31 cellular contexts compared by ENCODE assay signal in the genomic region with DNA sequence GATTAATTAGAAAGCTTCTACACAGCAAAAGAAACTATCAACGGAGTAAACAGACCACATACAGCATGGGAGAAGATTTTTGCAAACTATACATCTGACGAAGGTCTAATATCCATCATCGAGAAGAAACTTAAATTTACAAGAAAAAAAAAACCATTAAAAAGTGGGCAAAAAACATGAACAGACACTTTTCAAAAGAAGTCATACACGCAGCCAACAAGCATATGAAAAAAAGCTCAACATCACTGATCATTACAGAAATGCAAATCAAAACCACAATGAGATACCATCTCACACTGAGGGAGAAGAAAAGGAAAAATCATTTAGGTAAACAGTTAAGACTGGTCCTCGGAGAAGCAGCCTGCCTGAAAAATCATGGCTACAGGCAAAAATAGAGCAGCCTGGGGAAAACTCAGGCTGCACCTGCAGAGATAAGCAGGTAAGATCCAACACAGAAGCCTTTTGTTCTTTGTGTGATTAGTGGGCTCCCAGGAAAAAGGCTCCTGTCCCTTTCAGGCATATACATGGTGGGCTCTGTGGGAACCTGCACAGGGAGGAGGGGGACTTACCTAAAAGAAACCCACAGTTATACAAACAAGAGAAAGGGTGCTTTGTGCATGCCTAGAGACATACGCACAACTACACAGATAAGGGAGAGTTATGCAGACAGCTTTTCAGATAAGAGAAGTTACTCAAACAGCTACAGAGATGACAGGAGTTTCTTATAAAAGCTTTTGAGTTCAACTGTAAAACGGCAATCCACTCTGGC. TPM values are rescaled to one million over a fixed set of nuclear protein-coding genes. Genes with fewer than 3 reads are reported as not detected.
"Had no signal": no experiment of that assay in that cellular context is flagged by ENCODE, and none has a peak within 500 bp of the region (broad histone marks: within the 10 kb centered on the region; RNA-seq: fewer than 3 reads in every experiment).

No MANE protein-coding gene starts in this region.

- H3K36me3 ChIP-seq: MG63 had no signal

- DNase-seq: activated CD4-positive, alpha-beta memory T cell treated with anti-CD3 and anti-CD28 coated beads for 36 hours; activated CD4-positive, alpha-beta T cell treated with anti-CD3 and anti-CD28 coated beads, Interleukin-2, amount 10 ng/mL, durations not matched to agents 7 days and 5 days; activated CD4-positive, CD25-positive, alpha-beta regulatory T cell; activated CD8-positive, alpha-beta memory T cell treated with anti-CD3 and anti-CD28 coated beads for 24 hours; activated effector memory CD4-positive, alpha-beta T cell treated with anti-CD3 and anti-CD28 coated beads, Interleukin-2, amount 50 U/mL, for 16 hours; activated naive CD4-positive, alpha-beta T cell treated with Interleukin-2 at 50 U/mL for 16 hours; activated naive CD8-positive, alpha-beta T cell treated with anti-CD3 and anti-CD28 coated beads, Interleukin-2, amount 50 U/mL, for 24 hours; activated T-cell treated with anti-CD3 and anti-CD28 coated beads, Interleukin-2, amount 50 U/mL, for 4 hours; amygdala; cerebellar nuclear complex; MG63; MV-4-11; NCI-H1092 treated with DMSO at 0.1 percent for 48 hours; NCI-H1417 treated with DMSO at 0.1 percent for 48 hours; NCI-H187; NCI-H2081; NCI-H446 treated with DMSO at 0.1 percent for 48 hours; NCI-H69; NK-92 treated with Interleukin-12 subunit alpha and Interleukin-12 subunit beta, amount 100 ng/mL, for 24 hours; OCI-M1; RPMI8226; T-cell; T-helper 2 cell; T1000 had no signal

- H3K4me3 ChIP-seq: MG63, SK-N-MC had no signal

- H3K27ac ChIP-seq: SK-N-MC, VCaP had no signal

- ATAC-seq: activated naive CD4-positive, alpha-beta T cell treated with anti-CD3 and anti-CD28 coated beads, Interleukin-2, amount 50 U/mL, for 72 hours; activated naive CD8-positive, alpha-beta T cell treated with anti-CD3 and anti-CD28 coated beads, Interleukin-2, amount 50 U/mL, for 24 hours; activated T-cell treated with anti-CD3 and anti-CD28 coated beads, Interleukin-2, amount 50 U/mL, for 4 hours; Panc1; Right ventricle myocardium inferior; T-cell had no signal

- FAIRE-seq: astrocyte, colon had no signal

RNA-seq across cellular contexts. Expression of a gene that starts 49.3 kb away (rescaled TPM):
- total RNA-seq: activated CD4-positive, alpha-beta memory T cell treated with anti-CD3 and anti-CD28 coated beads for 36 hours; T-cell had no signal
